17 cellular contexts compared by ENCODE assay signal in genomic region chr4:182015893-182016292, GRCh38.
A peak's percentile ranks its signal among the peaks of the same experiment; 100 is the strongest.
DNase-seq lines count a peak whose midpoint lies in the region; ATAC-seq and TF ChIP-seq lines count a peak whose summit lies in the region.
"Had no signal": no experiment of that assay in that cellular context is flagged by ENCODE, and none has a peak within 500 bp of the region (broad histone marks: within the 10 kb centered on the region; RNA-seq: fewer than 3 reads in every experiment).

No MANE protein-coding gene starts in this region.

- no peaks in the 10 kb centered on the region for H3K36me3 ChIP-seq in brain microvascular endothelial cell (replicated peaks)
- no peaks in the 10 kb centered on the region for H3K36me3 ChIP-seq in osteoblast (ENCODE audit: insufficient read depth, low read length)
- H3K36me3 ChIP-seq: BLaER1 treated with 17β-estradiol and CSF1 and Interleukin-3, amounts not matched to agents 10 nM and 100 nM; gastroesophageal sphincter; SJSA1; transverse colon had no signal

- TF ChIP-seq CTCF in GM10248 (IDR thresholded peaks at IDR 0.05; ENCODE audit: control extremely low read depth, extremely low read depth, low read depth, missing control alignments) (no peak), brain microvascular endothelial cell (IDR thresholded peaks at IDR 0.05; ENCODE audit: low read depth, low read length, missing control alignments) (no peak), osteoblast (IDR thresholded peaks at IDR 0.05; ENCODE audit: extremely low read depth, low read depth, low read length) (no peak)

- H3K9me3 ChIP-seq in osteoblast (ENCODE audit: low read depth, low read length) = no peaks in the 10 kb centered on the region
- H3K9me3 ChIP-seq: BLaER1 treated with 17β-estradiol and CSF1 and Interleukin-3, amounts not matched to agents 10 nM and 100 nM; gastroesophageal sphincter; SJSA1; transverse colon had no signal

- H2AFZ ChIP-seq in osteoblast (ENCODE audit: low read length) = peak overlapping the region; percentile 21

- H3K4me1 ChIP-seq in osteoblast (ENCODE audit: insufficient read depth, low read length) = peaks cover 8% of the 10 kb centered on the region
- H3K4me1 ChIP-seq: gastroesophageal sphincter, SJSA1, transverse colon had no signal

- in situ Hi-C loops in brain microvascular endothelial cell (cut with HindIII; ENCODE audit: low pct_ligation_motif_present, low sequenced_read_pairs) = no loop called here

- DNase-seq in GM10248 (ENCODE audit: extremely low spot score) = peak; percentile 34
- DNase-seq in brain microvascular endothelial cell = peak; percentile 59
- DNase-seq in osteoblast (ENCODE audit: insufficient read length, low spot score, missing footprints) = peak; percentile 92
- DNase-seq: activated gamma-delta T cell; DND-41; effector memory CD4-positive, alpha-beta T cell; MM.1S; stimulated activated CD4-positive, alpha-beta T cell treated with anti-CD3 and anti-CD28 coated beads, Interleukin-2, amount 100 ng/mL, for 24 hours; transverse colon had no signal

- ATAC-seq in HG02610 (IDR thresholded peaks at IDR 0.05; ENCODE audit: unreplicated experiment) (peak; percentile 29), HG02798 (IDR thresholded peaks at IDR 0.05; ENCODE audit: poor library complexity, unreplicated experiment) (no peak), GM19467 (IDR thresholded peaks at IDR 0.05; ENCODE audit: unreplicated experiment) (no peak), HG03439 (IDR thresholded peaks at IDR 0.05; ENCODE audit: unreplicated experiment) (no peak), GM21737 (IDR thresholded peaks at IDR 0.05; ENCODE audit: unreplicated experiment) (no peak)
- ATAC-seq: gastroesophageal sphincter had no signal

- H3K4me3 ChIP-seq in brain microvascular endothelial cell (ENCODE audit: low read depth, low read length) (no peak overlapping the region), osteoblast (ENCODE audit: insufficient read depth, low read length) (no peak overlapping the region)
- H3K4me3 ChIP-seq: BLaER1 treated with 17β-estradiol and CSF1 and Interleukin-3, amounts not matched to agents 10 nM and 100 nM; gastroesophageal sphincter; SJSA1; transverse colon had no signal

- H3K4me2 ChIP-seq in osteoblast (ENCODE audit: insufficient read depth, low read length) = peak overlapping the region; percentile 23
- H3K4me2 ChIP-seq: BLaER1 treated with 17β-estradiol and CSF1 and Interleukin-3, amounts not matched to agents 10 nM and 100 nM had no signal

- H4K20me1 ChIP-seq in osteoblast (ENCODE audit: insufficient read depth, low read length) = no peaks in the 10 kb centered on the region
- H4K20me1 ChIP-seq: BLaER1 treated with 17β-estradiol and CSF1 and Interleukin-3, amounts not matched to agents 10 nM and 100 nM had no signal

- no peak overlapping the region for H3K27ac ChIP-seq in brain microvascular endothelial cell
- peak overlapping the region; percentile 18 for H3K27ac ChIP-seq in osteoblast (ENCODE audit: low read depth, low read length)
- H3K27ac ChIP-seq: BLaER1 treated with 17β-estradiol and CSF1 and Interleukin-3, amounts not matched to agents 10 nM and 100 nM; gastroesophageal sphincter; SJSA1; transverse colon had no signal

- POLR2A ChIA-PET in GM10248 (lab: Yijun Ruan, JAX) = no interaction called here

- H3K27me3 ChIP-seq in brain microvascular endothelial cell (replicated peaks) = no peaks in the 10 kb centered on the region
- H3K27me3 ChIP-seq in osteoblast (ENCODE audit: insufficient read depth, low read length) = no peaks in the 10 kb centered on the region
- H3K27me3 ChIP-seq: BLaER1 treated with 17β-estradiol and CSF1 and Interleukin-3, amounts not matched to agents 10 nM and 100 nM; gastroesophageal sphincter; SJSA1; transverse colon had no signal

- H3K79me2 ChIP-seq in osteoblast (ENCODE audit: insufficient read depth, low read length) = no peaks in the 10 kb centered on the region

- CTCF ChIA-PET in GM10248 (lab: Yijun Ruan, JAX) = no interaction called here

Comparison
In these comparisons a context has a peak if more than half of its experiments do, and no peak if none do; other contexts are left out.
1. DNase-seq: peak in every context shown above with its lines; median percentile 92 in osteoblast; 59 in brain microvascular endothelial cell; 34 in GM10248.